In genomic region chr16:50369133-50369804, GRCh38 we compare ENCODE assay signal across 8 cellular contexts. TPM values are rescaled to one million over a fixed set of nuclear protein-coding genes. Genes with fewer than 3 reads are reported as not detected.
A peak's percentile ranks its signal among the peaks of the same experiment; 100 is the strongest.
DNase-seq lines count a peak whose midpoint lies in the region; ATAC-seq, FAIRE-seq and TF ChIP-seq lines count a peak whose summit lies in the region.

No MANE protein-coding gene starts in this region.

- H3K4me3 ChIP-seq in BLaER1, result peak overlapping the region; percentile 99; the same call in 1 of the 2 replicates
- no peak overlapping the region for H3K4me3 ChIP-seq in GM12878

- 29% methylated on average over 5 of the region's 7 CpGs for WGBS in GM12878 (ENCODE audit: insufficient coverage, insufficient replicate concordance, low lambda C conversion rate, missing lambda C conversion rate)

- peak; percentile 4 for ATAC-seq in HG03520 (IDR thresholded peaks at IDR 0.05; ENCODE audit: unreplicated experiment)
- no peak for ATAC-seq in GM12878
- no peak for ATAC-seq in naive B cell (ENCODE audit: low read depth in 2 of 2)
- ATAC-seq in GM18502 (IDR thresholded peaks at IDR 0.05; ENCODE audit: poor library complexity, unreplicated experiment), result no peak

- TF ChIP-seq CTCF in GM12878 (IDR thresholded peaks at IDR 0.05 in 2 of 3, conservative IDR thresholded peaks at IDR 0.05 in 1 of 3; ENCODE audit: control insufficient read depth in 2 of 3, extremely low read depth in 1 of 3, insufficient read depth in 1 of 3, low read depth in 3 of 3, low read length in 3 of 3), result no peak

- in situ Hi-C loops in GM12878 (cut with MboI), result loop anchor here (5.0 kb wide), 1 partner anchor 438 kb away; no protein-coding TSS in a partner anchor

- CTCF ChIA-PET in GM12878 (lab: Yijun Ruan, JAX), result interaction anchor here (0.7 to 8.4 kb wide), 19 partner anchors 8 to 437 kb away, joined by 3 to 127 read pairs (median 3); partner anchors contain the start of gene CNEP1R1

- H3K9me3 ChIP-seq in BLaER1 (no peaks in the 10 kb centered on the region), GM12878 (replicated peaks; ENCODE audit: control insufficient read depth, insufficient read depth, low read length) (no peaks in the 10 kb centered on the region; the same call in 2 of the 3 replicates)

- H3K4me2 ChIP-seq in BLaER1 (peak overlapping the region; percentile 65), GM12878 (ENCODE audit: control insufficient read depth, insufficient read depth) (peak overlapping the region; percentile 38; the same call in 1 of the 2 replicates)

- SMC1A ChIA-PET in GM12878 (lab: Charles Lee; ENCODE audit: uncharacterized antibody, unreplicated experiment), result interaction anchor here (0.6 to 1.3 kb wide), 6 partner anchors 13 to 405 kb away, joined by 3 to 6 read pairs (median 3); no protein-coding TSS in a partner anchor

- TF ChIP-seq RAD21 in GM12878 (IDR thresholded peaks at IDR 0.05; ENCODE audit: insufficient read depth, low read depth, low read length), result no peak

- peak; percentile 64 for FAIRE-seq in GM12878 (lab: Jason Lieb, UNC)

- peak overlapping the region; percentile 99 for H2AFZ ChIP-seq in GM12878 (ENCODE audit: control insufficient read depth, low read depth, low read length)

- peak overlapping the region; percentile 74 to 98 (median 96) for H3K27ac Mint-ChIP-seq in naive B cell

- H3K36me3 Mint-ChIP-seq in naive B cell, result peaks cover 6 to 8% of the 10 kb centered on the region in 2 donors

- peak overlapping the region; percentile 76 to 93 (median 89) for H3K4me3 Mint-ChIP-seq in naive B cell

- H3K79me2 ChIP-seq in GM12878 (ENCODE audit: control insufficient read depth, insufficient read depth, low read length), result peaks cover 39% of the 10 kb centered on the region

- no peaks in the 10 kb centered on the region for H3K9me3 Mint-ChIP-seq in naive B cell

- H3K4me1 ChIP-seq in BLaER1 (peaks cover 35% of the 10 kb centered on the region), GM12878 (ENCODE audit: control insufficient read depth, insufficient read depth, low read length) (no peaks in the 10 kb centered on the region; the same call in 1 of the 2 replicates)

- H3K36me3 ChIP-seq in BLaER1 (peaks cover 15% of the 10 kb centered on the region), GM12878 (ENCODE audit: control insufficient read depth in 2 of 2, insufficient read depth in 2 of 2, low read length in 1 of 2) (peaks cover 2 to 4% of the 10 kb centered on the region in 2 experiments; a peak in 2 of 4 replicates)

- RAD21 ChIA-PET in GM12878 (lab: Charles Lee; ENCODE audit: unreplicated experiment), result interaction anchor here (0.6 to 1.7 kb wide), 8 partner anchors 87 to 437 kb away, joined by 3 to 5 read pairs (median 3); partner anchors contain the start of gene CNEP1R1

- TF ChIP-seq POLR2A in GM12878 (IDR thresholded peaks at IDR 0.05; ENCODE audit: low read depth, low read length), result no peak

- H3K9ac ChIP-seq in BLaER1 (peak overlapping the region; percentile 63; the same call in 1 of the 2 replicates), GM12878 (ENCODE audit: control insufficient read depth, insufficient read depth, low read length) (no peak overlapping the region)

- POLR2A ChIA-PET in GM12878 (lab: Charles Lee), result no interaction called here

- no TSS peak for BruUV-seq in GM12878 (replicated peaks; lab: Mats Ljungman, UMichigan)

- H3K27me3 ChIP-seq in BLaER1 (no peaks in the 10 kb centered on the region), GM12878 (replicated peaks in 1 of 2; ENCODE audit: control insufficient read depth in 2 of 2, insufficient read depth in 2 of 2, low read length in 1 of 2) (no peaks in the 10 kb centered on the region)

- intact Hi-C loops in GM12878 (cut with micrococcal nuclease; ENCODE audit: unreplicated experiment), result loop anchor here (2.0 to 10.0 kb wide), 4 partner anchors 302 to 438 kb away; partner anchors contain the start of genes CNEP1R1 and HEATR3

- peaks cover 32 to 46% (median 41%) of the 10 kb centered on the region in 3 donors for H3K4me1 Mint-ChIP-seq in naive B cell

- no peak for TF ChIP-seq EP300 in GM12878 (IDR thresholded peaks at IDR 0.05; ENCODE audit: borderline replicate concordance in 1 of 2, control insufficient read depth in 1 of 2, low read depth in 2 of 2, low read length in 2 of 2)

- H3K27me3 Mint-ChIP-seq in naive B cell, result peaks cover 5 to 14% (median 13%) of the 10 kb centered on the region in 3 donors

- H3K27ac ChIP-seq in BLaER1, result peak overlapping the region; percentile 52; the same call in 1 of the 2 replicates
- no peak overlapping the region for H3K27ac ChIP-seq in GM12878 (ENCODE audit: control insufficient read depth, insufficient read depth)

- DNase-seq in GM12878 (ENCODE audit: low read depth, low spot score) (no peak), naive B cell (no peak), SHP77 treated with DMSO at 0.1 percent for 48 hours (lab: John Stamatoyannopoulos, UW) (no peak), occipital lobe (lab: John Stamatoyannopoulos, UW) (no peak)
- DNase-seq in stimulated activated CD4-positive, alpha-beta T cell treated with anti-CD3 and anti-CD28 coated beads, Interleukin-4, amount 100 ng/mL, for 4 hours, result no peak

- peaks cover 42% of the 10 kb centered on the region for H4K20me1 ChIP-seq in BLaER1
- H4K20me1 ChIP-seq in GM12878 (ENCODE audit: control insufficient read depth, insufficient read depth), result no peaks in the 10 kb centered on the region

TF ChIP-seq in GM12878, 131 proteins besides CTCF, POLR2A, EP300 and RAD21 (continues in another document):
- TF ChIP-seq ZBED1 (IDR thresholded peaks at IDR 0.05; ENCODE audit: borderline replicate concordance) (no peak), RAD51 (IDR thresholded peaks at IDR 0.05) (no peak), MTA2 (IDR thresholded peaks at IDR 0.05; ENCODE audit: low read depth) (peak; percentile 55), YBX1 (IDR thresholded peaks at IDR 0.05) (peak; percentile 87), ATF7 (IDR thresholded peaks at IDR 0.05; ENCODE audit: low read depth) (peak; percentile 30; the same call in 1 of the 2 replicates), REST (IDR thresholded peaks at IDR 0.05; ENCODE audit: low read depth, low read length) (no peak), HDGF (IDR thresholded peaks at IDR 0.05) (peak; percentile 97), SRF (IDR thresholded peaks at IDR 0.05; ENCODE audit: low read depth in 2 of 2, low read length in 2 of 2) (no peak), ZNF384 (IDR thresholded peaks at IDR 0.05; ENCODE audit: borderline replicate concordance, low read depth, low read length) (no peak), NBN (IDR thresholded peaks at IDR 0.05) (peak; percentile 94)
- TF ChIP-seq, protein P1, sequence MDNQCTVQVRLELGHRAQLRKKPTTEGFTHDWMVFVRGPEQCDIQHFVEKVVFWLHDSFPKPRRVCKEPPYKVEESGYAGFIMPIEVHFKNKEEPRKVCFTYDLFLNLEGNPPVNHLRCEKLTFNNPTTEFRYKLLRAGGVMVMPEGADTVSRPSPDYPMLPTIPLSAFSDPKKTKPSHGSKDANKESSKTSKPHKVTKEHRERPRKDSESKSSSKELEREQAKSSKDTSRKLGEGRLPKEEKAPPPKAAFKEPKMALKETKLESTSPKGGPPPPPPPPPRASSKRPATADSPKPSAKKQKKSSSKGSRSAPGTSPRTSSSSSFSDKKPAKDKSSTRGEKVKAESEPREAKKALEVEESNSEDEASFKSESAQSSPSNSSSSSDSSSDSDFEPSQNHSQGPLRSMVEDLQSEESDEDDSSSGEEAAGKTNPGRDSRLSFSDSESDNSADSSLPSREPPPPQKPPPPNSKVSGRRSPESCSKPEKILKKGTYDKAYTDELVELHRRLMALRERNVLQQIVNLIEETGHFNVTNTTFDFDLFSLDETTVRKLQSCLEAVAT (IDR thresholded peaks at IDR 0.05), result peak; percentile 84

RNA-seq across cellular contexts. Expression of gene BRD7, which starts 0.5 kb away (rescaled TPM):
- 36.9 and 40.9 TPM in 2 replicates for total RNA-seq in GM12878 (2013; cell fraction: nucleolus; rRNA removed)
- 54.3 and 56.3 TPM in 2 replicates for total RNA-seq in GM12878 (2014; rRNA removed)
- total RNA-seq in GM12878 (2014; rRNA removed; fragmentation: Illumina TruSeq; extraction: Trizol), result 74.5 and 74.7 TPM in 2 replicates
- total RNA-seq in GM12878 (2021), result 65.2 and 67.4 TPM in 2 replicates
- polyA plus RNA-seq in GM12878 (2011; ENCODE audit: low read depth), result 23.7 TPM
- 64.4 and 85.4 TPM in 2 replicates for polyA plus RNA-seq in GM12878 (2011; rRNA removed)
- polyA plus RNA-seq in GM12878 (2011; cell fraction: cytosol; rRNA removed), result 22.9 and 27.6 TPM in 2 replicates
- 26.8 and 33.9 TPM in 2 replicates for polyA plus RNA-seq in GM12878 (2011; cell fraction: nucleus; rRNA removed)
- polyA plus RNA-seq in GM12878 (2012), result 27.2 and 43.0 TPM in 2 replicates
- polyA plus RNA-seq in GM12878 (2014; fragmentation: Illumina TruSeq; extraction: Trizol), result 74.6 and 113 TPM in 2 replicates
- 10 to 100 TPM; 16.9 to 36.5 TPM for polyA plus RNA-seq in GM12878 (2014; fragmentation: Nextera tagmentation; extraction: Ambion mirVana)
- polyA plus RNA-seq in GM12878 (2014; rRNA removed), result 44.4 and 47.8 TPM in 2 replicates
- polyA plus RNA-seq in GM12878 (2016; fragmentation: Nextera tagmentation; extraction: Ambion mirVana), result 10 to 100 TPM; 18.9 to 47.6 TPM
- 34.6 and 42.2 TPM in 2 replicates for polyA minus RNA-seq in GM12878 (2011; rRNA and poly(A)+ RNA removed)
- 16.4 and 19.0 TPM in 2 replicates for polyA minus RNA-seq in GM12878 (2011; cell fraction: cytosol; rRNA and poly(A)+ RNA removed)
- polyA minus RNA-seq in GM12878 (2011; cell fraction: nucleus; rRNA and poly(A)+ RNA removed), result 19.5 and 29.7 TPM in 2 replicates
- 10 to 100 TPM; 24.5 to 57.2 (median 39.8) TPM for polyA plus RNA-seq in naive B cell (ENCODE audit: low read depth in 6 of 6)
- total RNA-seq in occipital lobe, result 32.4 TPM
